ENCODE assay signal across 1 cellular context in genomic region chr22:22418163-22418549, GRCh38.
TF ChIP-seq lines count a peak whose summit lies in the region.

No MANE protein-coding gene starts in this region.

TF ChIP-seq in K562, 482 proteins besides CTCF, POLR2A, EP300 and RAD21 (continued from another document and continues in another):
- TF ChIP-seq ZBTB11 (CRISPR knock-in tag; IDR thresholded peaks at IDR 0.05) (peak in 1 of 3 experiments; percentile 25; a peak in 1 of 6 replicates), PHF8 (IDR thresholded peaks at IDR 0.05; ENCODE audit: borderline replicate concordance, low read length) (no peak), RBM22 (IDR thresholded peaks at IDR 0.05; ENCODE audit: low read depth, low read length, poor library complexity, severe bottlenecking) (no peak), ZBTB17 (CRISPR knock-in tag; IDR thresholded peaks at IDR 0.05) (no peak), ZNF639 (CRISPR knock-in tag; conservative IDR thresholded peaks at IDR 0.05 in 1 of 2, IDR thresholded peaks at IDR 0.05 in 1 of 2) (no peak), CEBPG (CRISPR knock-in tag; IDR thresholded peaks at IDR 0.05) (no peak), CEBPG (tag; conservative IDR thresholded peaks at IDR 0.05 in 1 of 2, IDR thresholded peaks at IDR 0.05 in 1 of 2) (no peak), NFE2 (IDR thresholded peaks at IDR 0.05; ENCODE audit: low read depth) (no peak), HBP1 (CRISPR knock-in tag; IDR thresholded peaks at IDR 0.05) (no peak), ZBED1 (IDR thresholded peaks at IDR 0.05) (no peak), ZFP1 (CRISPR knock-in tag; IDR thresholded peaks at IDR 0.05) (peak; percentile 29; the same call in 1 of the 2 replicates), HMG20B (CRISPR knock-in tag; IDR thresholded peaks at IDR 0.05) (no peak), HDAC8 (tag; IDR thresholded peaks at IDR 0.05) (no peak), NR1H2 (CRISPR knock-in tag; IDR thresholded peaks at IDR 0.05) (no peak), SMAD2 (IDR thresholded peaks at IDR 0.05; ENCODE audit: low read depth, low read length) (no peak), BCL6 (CRISPR knock-in tag; IDR thresholded peaks at IDR 0.05) (peak; percentile 59; the same call in 1 of the 2 replicates), ZC3H8 (IDR thresholded peaks at IDR 0.05) (no peak), ZNF124 (CRISPR knock-in tag; IDR thresholded peaks at IDR 0.05) (no peak), ID3 (CRISPR knock-in tag; IDR thresholded peaks at IDR 0.05) (peak; percentile 46; the same call in 1 of the 2 replicates), ID3 (tag; IDR thresholded peaks at IDR 0.05) (no peak), BRCA1 (IDR thresholded peaks at IDR 0.05) (no peak), BRCA1 (CRISPR knock-in tag; IDR thresholded peaks at IDR 0.05) (no peak), CBX5 (IDR thresholded peaks at IDR 0.05; ENCODE audit: borderline replicate concordance, low read depth) (no peak), PRMT5 (CRISPR knock-in tag; IDR thresholded peaks at IDR 0.05) (peak; percentile 56; the same call in 1 of the 2 replicates), MAFK (IDR thresholded peaks at IDR 0.05; ENCODE audit: low read length) (no peak), ZNF277 (CRISPR knock-in tag; IDR thresholded peaks at IDR 0.05; ENCODE audit: borderline replicate concordance) (no peak), NFATC3 (IDR thresholded peaks at IDR 0.05) (no peak), ZNF280B (CRISPR knock-in tag; IDR thresholded peaks at IDR 0.05) (no peak), ARID3A (IDR thresholded peaks at IDR 0.05; ENCODE audit: borderline replicate concordance, low read depth, low read length) (no peak), ZNF583 (CRISPR knock-in tag; IDR thresholded peaks at IDR 0.05) (no peak), CBFB (CRISPR knock-in tag; IDR thresholded peaks at IDR 0.05) (no peak), STAT5B (CRISPR knock-in tag; IDR thresholded peaks at IDR 0.05) (peak; percentile 4; the same call in 1 of the 2 replicates), THRAP3 (IDR thresholded peaks at IDR 0.05; ENCODE audit: borderline replicate concordance) (no peak), ZNF507 (tag; conservative IDR thresholded peaks at IDR 0.05) (no peak; the same call in 1 of the 2 replicates), PHB2 (IDR thresholded peaks at IDR 0.05; ENCODE audit: low read depth) (no peak), POLR3G (IDR thresholded peaks at IDR 0.05; ENCODE audit: extremely low read depth, insufficient read length, insufficient replicate concordance) (no peak), MNT (conservative IDR thresholded peaks at IDR 0.05) (no peak), ZNF140 (CRISPR knock-in tag; IDR thresholded peaks at IDR 0.05) (no peak), HEY1 (CRISPR knock-in tag; IDR thresholded peaks at IDR 0.05; ENCODE audit: borderline replicate concordance) (0 out of 2 replicates have a peak, but pooled peaks have one; percentile 60), ZNF384 (IDR thresholded peaks at IDR 0.05; ENCODE audit: low read depth, low read length) (no peak), TCF3 (CRISPR knock-in tag; IDR thresholded peaks at IDR 0.05) (no peak), PATZ1 (CRISPR knock-in tag; IDR thresholded peaks at IDR 0.05; ENCODE audit: borderline replicate concordance) (no peak), GTF2F1 (IDR thresholded peaks at IDR 0.05; ENCODE audit: low read depth, low read length) (no peak), SREBF2 (CRISPR knock-in tag; IDR thresholded peaks at IDR 0.05) (no peak), DACH1 (IDR thresholded peaks at IDR 0.05; ENCODE audit: partially characterized antibody) (no peak), FOXP4 (CRISPR knock-in tag; IDR thresholded peaks at IDR 0.05; ENCODE audit: borderline replicate concordance) (no peak), CSDE1 (IDR thresholded peaks at IDR 0.05) (no peak), ZNF57 (CRISPR knock-in tag; IDR thresholded peaks at IDR 0.05) (no peak), TARDBP (IDR thresholded peaks at IDR 0.05) (no peak), TFE3 (CRISPR knock-in tag; IDR thresholded peaks at IDR 0.05) (peak; percentile 11; the same call in 1 of the 2 replicates)
